21 cellular contexts compared by ENCODE assay signal in genomic region chr13:20840590-20840989, GRCh38.
DNase-seq lines count a peak whose midpoint lies in the region; TF ChIP-seq lines count a peak whose summit lies in the region.
"Had no signal": no experiment of that assay in that cellular context is flagged by ENCODE, and none has a peak within 500 bp of the region (broad histone marks: within the 10 kb centered on the region; RNA-seq: fewer than 3 reads in every experiment).

No MANE protein-coding gene starts in this region.

- POLR2A ChIA-PET in MCF 10A (lab: Yijun Ruan, JAX), result interaction anchor here (0.7 to 2.0 kb wide), 4 partner anchors 9 to 61 kb away, joined by 3 to 5 read pairs (median 4); no protein-coding TSS in a partner anchor

- no peak overlapping the region for H3K9ac ChIP-seq in mammary epithelial cell (ENCODE audit: insufficient read depth, low read length)

- BruUV-seq in MCF 10A (replicated peaks; lab: Mats Ljungman, UMichigan) (no TSS peak), mammary epithelial cell (replicated peaks; lab: Mats Ljungman, UMichigan) (no TSS peak)

- H3K4me3 ChIP-seq in mammary epithelial cell (replicated peaks in 1 of 3; ENCODE audit: insufficient read depth in 1 of 3, low read depth in 2 of 3, low read length in 3 of 3) (no peak overlapping the region), retinal pigment epithelial cell (ENCODE audit: low read length) (no peak overlapping the region)
- H3K4me3 ChIP-seq: GM12878 had no signal

- H3K36me3 ChIP-seq in mammary epithelial cell (ENCODE audit: insufficient read depth, low read length), result peaks cover 15% of the 10 kb centered on the region

- CTCF ChIA-PET in MCF 10A (lab: Yijun Ruan, JAX) (interaction anchor here (0.7 to 3.8 kb wide), 3 partner anchors 12 to 710 kb away, joined by 3 to 27 read pairs (median 4); no protein-coding TSS in a partner anchor), mammary epithelial cell (lab: Charles Lee; ENCODE audit: low non-redundant PET) (no interaction called here)

- H3K4me1 Mint-ChIP-seq in MCF 10A (ENCODE audit: insufficient read depth, unreplicated experiment) (no peaks in the 10 kb centered on the region), brain (peaks cover 24% of the 10 kb centered on the region)

- H3K4me2 ChIP-seq in mammary epithelial cell (ENCODE audit: insufficient read depth, low read depth, low read length), result no peak overlapping the region

- no peaks in the 10 kb centered on the region for H3K27me3 ChIP-seq in mammary epithelial cell (ENCODE audit: insufficient read depth, low read length)
- H3K27me3 ChIP-seq: BE2C had no signal

- no peaks in the 10 kb centered on the region for H3K27me3 Mint-ChIP-seq in MCF 10A (ENCODE audit: insufficient read depth, unreplicated experiment)
- H3K27me3 Mint-ChIP-seq in brain, result peaks cover 2% of the 10 kb centered on the region
- H3K27me3 Mint-ChIP-seq: CD4-positive, alpha-beta T cell; IgD-negative memory B cell had no signal

- H2AFZ ChIP-seq in mammary epithelial cell (ENCODE audit: low read depth, low read length), result no peak overlapping the region

- no peaks in the 10 kb centered on the region for H4K20me1 ChIP-seq in mammary epithelial cell (ENCODE audit: insufficient read depth, low read length)

- no peaks in the 10 kb centered on the region for H3K9me3 ChIP-seq in mammary epithelial cell (replicated peaks; ENCODE audit: insufficient read depth, low read length)
- H3K9me3 ChIP-seq: BE2C, Caco-2 had no signal

- peaks cover 9% of the 10 kb centered on the region for H3K79me2 ChIP-seq in mammary epithelial cell (ENCODE audit: insufficient read depth, low read length)

- in situ Hi-C loops in mammary epithelial cell (cut with MboI; ENCODE audit: low sequenced_read_pairs in 2 of 2), result loop anchor here (25.0 kb wide), 1 partner anchor 653 kb away; the partner anchor contains the start of gene GJB2 (in 2 of the 2)

- H3K4me3 Mint-ChIP-seq in MCF 10A (ENCODE audit: unreplicated experiment) (no peak overlapping the region), brain (no peak overlapping the region)
- H3K4me3 Mint-ChIP-seq: CD4-positive, alpha-beta T cell; IgD-negative memory B cell had no signal

- H3K27ac ChIP-seq in mammary epithelial cell (ENCODE audit: insufficient read depth, low read depth, low read length), result no peak overlapping the region

- peak overlapping the region; percentile 39 for H3K27ac Mint-ChIP-seq in MCF 10A (ENCODE audit: low read depth, unreplicated experiment)
- H3K27ac Mint-ChIP-seq in brain, result peak overlapping the region in 4 of 5 experiments; percentile 4 to 66 (median 38)
- H3K27ac Mint-ChIP-seq: CD4-positive, alpha-beta T cell; IgD-negative memory B cell had no signal

- intact Hi-C loops in MCF 10A (cut with micrococcal nuclease), result no loop called here
- intact Hi-C loops in mammary epithelial cell (cut with micrococcal nuclease), result no loop called here

- no peaks in the 10 kb centered on the region for H3K4me1 ChIP-seq in mammary epithelial cell (ENCODE audit: insufficient read depth, low read length)
- H3K4me1 ChIP-seq: Caco-2 had no signal

- no peak for TF ChIP-seq CTCF in MCF 10A (IDR thresholded peaks at IDR 0.05; ENCODE audit: unreplicated experiment)
- TF ChIP-seq CTCF in mammary epithelial cell (conservative IDR thresholded peaks at IDR 0.05 in 1 of 2, IDR thresholded peaks at IDR 0.05 in 1 of 2; ENCODE audit: extremely low read depth in 1 of 2, insufficient read depth in 1 of 2, low read depth in 1 of 2, low read length in 2 of 2), result no peak
- TF ChIP-seq CTCF in brain (conservative IDR thresholded peaks at IDR 0.05), result no peak
- no peak for TF ChIP-seq CTCF in retinal pigment epithelial cell (conservative IDR thresholded peaks at IDR 0.05; ENCODE audit: low read depth, low read length)

- DNase-seq in MCF 10A (ENCODE audit: unreplicated experiment) (no peak), mammary epithelial cell (no peak), NCI-H524 (lab: John Stamatoyannopoulos, UW) (peak; percentile 29 to 77), retinal pigment epithelial cell (ENCODE audit: low read depth) (peak; percentile 69), DMS53 (lab: John Stamatoyannopoulos, UW) (no peak), GM19238 (ENCODE audit: insufficient read length, low spot score) (no peak)
- DNase-seq: BE2C; Caco-2; CD4-positive, alpha-beta T cell; EL; GOT3; Kasumi-1; MM.1S; NCI-H1092; NCI-H1436 treated with DMSO at 0.1 percent for 48 hours; NCI-H2029; NCI-H345; NCI-H526 treated with DMSO at 0.1 percent for 48 hours had no signal

- H3K9me3 Mint-ChIP-seq in MCF 10A (ENCODE audit: unreplicated experiment) (no peaks in the 10 kb centered on the region), brain (no peaks in the 10 kb centered on the region)
- H3K9me3 Mint-ChIP-seq: CD4-positive, alpha-beta T cell; IgD-negative memory B cell had no signal

- dilution Hi-C loops in mammary epithelial cell (cut with HindIII; ENCODE audit: low sequenced_read_pairs), result no loop called here

- H3K36me3 Mint-ChIP-seq in MCF 10A (ENCODE audit: insufficient read depth, unreplicated experiment) (peaks cover 41% of the 10 kb centered on the region), brain (peaks cover 57% of the 10 kb centered on the region)

Comparison
In these comparisons a context has a peak if more than half of its experiments do, and no peak if none do; other contexts are left out.
1. DNase-seq: peak in NCI-H524 (2 of 2) and retinal pigment epithelial cell (single experiment); none in MCF 10A (single experiment), mammary epithelial cell (single experiment), DMS53 (single experiment) and GM19238 (single experiment).